14 cellular contexts compared by ENCODE assay signal in genomic region chr10:122258136-122259074, GRCh38. TPM values are rescaled to one million over a fixed set of nuclear protein-coding genes. Genes with fewer than 3 reads are reported as not detected.
DNase-seq lines count a peak whose midpoint lies in the region; ATAC-seq, FAIRE-seq and TF ChIP-seq lines count a peak whose summit lies in the region.
"Had no signal": no experiment of that assay in that cellular context is flagged by ENCODE, and none has a peak within 500 bp of the region (broad histone marks: within the 10 kb centered on the region; RNA-seq: fewer than 3 reads in every experiment).

No MANE protein-coding gene starts in this region.

- peak overlapping the region; percentile 6 for H3K27ac Mint-ChIP-seq in astrocyte (ENCODE audit: unreplicated experiment)

- H3K36me3 Mint-ChIP-seq in astrocyte (ENCODE audit: low read depth, unreplicated experiment): peaks cover 9% of the 10 kb centered on the region

- ATAC-seq in GM18498 (IDR thresholded peaks at IDR 0.05; ENCODE audit: unreplicated experiment) (no peak), HG02870 (IDR thresholded peaks at IDR 0.05; ENCODE audit: unreplicated experiment) (no peak)

- DNase-seq in astrocyte (ENCODE audit: low read depth) (peak; percentile 35), iPS-NIHi11 (ENCODE audit: low spot score) (peak; percentile 46), retina (peak; percentile 29), Ammon's horn (ENCODE audit: low spot score) (no peak), cerebellum (ENCODE audit: low spot score) (no peak)
- DNase-seq: amygdala; esophagus squamous epithelium; Karpas-422; NCI-H748 treated with DMSO at 0.1 percent for 48 hours; stimulated activated naive CD4-positive, alpha-beta T cell; T-helper 1 cell had no signal

- no peaks in the 10 kb centered on the region for H3K27me3 ChIP-seq in astrocyte (ENCODE audit: insufficient read depth, low read length)
- H3K27me3 ChIP-seq: esophagus squamous epithelium had no signal

- H3K36me3 ChIP-seq in HEK293 (ENCODE audit: control insufficient read depth in 2 of 2, insufficient read depth in 1 of 2, low read length in 2 of 2): no peaks in the 10 kb centered on the region
- H3K36me3 ChIP-seq in astrocyte (ENCODE audit: insufficient read depth, low read length): peaks cover 2% of the 10 kb centered on the region

- POLR2A ChIA-PET in HEK293 (lab: Yijun Ruan, JAX): no interaction called here

- no peak overlapping the region for H3K9ac ChIP-seq in astrocyte (ENCODE audit: low read length)

- H3K4me1 Mint-ChIP-seq in astrocyte (ENCODE audit: low read depth, unreplicated experiment): peaks cover 14% of the 10 kb centered on the region

- H3K27ac ChIP-seq in HEK293 (ENCODE audit: extremely low read depth, low read depth, low read length): no peak overlapping the region
- no peak overlapping the region for H3K27ac ChIP-seq in astrocyte (ENCODE audit: low read depth, low read length)

- no peak overlapping the region for H2AFZ ChIP-seq in astrocyte (ENCODE audit: low read depth, low read length)

- H4K20me1 ChIP-seq in astrocyte (ENCODE audit: insufficient read depth, low read length): no peaks in the 10 kb centered on the region

- no peak overlapping the region for H3K4me2 ChIP-seq in astrocyte (ENCODE audit: low read length)

- H3K4me1 ChIP-seq in HEK293 (ENCODE audit: control insufficient read depth, insufficient read depth, low read length) (no peaks in the 10 kb centered on the region), astrocyte (ENCODE audit: insufficient read depth, low read length) (no peaks in the 10 kb centered on the region)
- H3K4me1 ChIP-seq: esophagus squamous epithelium had no signal

- no peak for FAIRE-seq in astrocyte (lab: Jason Lieb, UNC)

- no peak overlapping the region for H3K4me3 ChIP-seq in HEK293 (ENCODE audit: low read depth, low read length)
- H3K4me3 ChIP-seq in astrocyte (ENCODE audit: insufficient read depth, low read depth, low read length): no peak overlapping the region
- H3K4me3 ChIP-seq: esophagus squamous epithelium had no signal

- H3K27me3 Mint-ChIP-seq in astrocyte (ENCODE audit: low read depth, unreplicated experiment): no peaks in the 10 kb centered on the region

- CTCF ChIA-PET in HEK293 (lab: Yijun Ruan, JAX): interaction anchor here (0.5 to 5.6 kb wide), 8 partner anchors 9 to 595 kb away, joined by 3 to 36 read pairs (median 3); no protein-coding TSS in a partner anchor

- TF ChIP-seq CTCF in HEK293 (tag by site-specific recombination; IDR thresholded peaks at IDR 0.05) (no peak), astrocyte (IDR thresholded peaks at IDR 0.05; ENCODE audit: insufficient read depth, low read depth, low read length) (no peak)

- peaks cover 7% of the 10 kb centered on the region for H3K9me3 Mint-ChIP-seq in astrocyte (ENCODE audit: unreplicated experiment)

- no peaks in the 10 kb centered on the region for H3K79me2 ChIP-seq in astrocyte (ENCODE audit: insufficient read depth, low read length)

- no peak overlapping the region for H3K4me3 Mint-ChIP-seq in astrocyte (ENCODE audit: unreplicated experiment)

- H3K9me3 ChIP-seq in HEK293 (ENCODE audit: control insufficient read depth, insufficient read depth, low read depth, low read length): no peaks in the 10 kb centered on the region
- H3K9me3 ChIP-seq in astrocyte (ENCODE audit: insufficient read depth, low read depth, low read length): no peaks in the 10 kb centered on the region

TF ChIP-seq in HEK293, 187 proteins besides CTCF, POLR2A, EP300 and RAD21:
- TF ChIP-seq GLIS2 (tag by site-specific recombination; IDR thresholded peaks at IDR 0.05) (0 out of 2 replicates have a peak, but pooled peaks have one; percentile 15), GLIS1 (tag by site-specific recombination; IDR thresholded peaks at IDR 0.05) (peak; percentile 58)
- TF ChIP-seq, protein P1, sequence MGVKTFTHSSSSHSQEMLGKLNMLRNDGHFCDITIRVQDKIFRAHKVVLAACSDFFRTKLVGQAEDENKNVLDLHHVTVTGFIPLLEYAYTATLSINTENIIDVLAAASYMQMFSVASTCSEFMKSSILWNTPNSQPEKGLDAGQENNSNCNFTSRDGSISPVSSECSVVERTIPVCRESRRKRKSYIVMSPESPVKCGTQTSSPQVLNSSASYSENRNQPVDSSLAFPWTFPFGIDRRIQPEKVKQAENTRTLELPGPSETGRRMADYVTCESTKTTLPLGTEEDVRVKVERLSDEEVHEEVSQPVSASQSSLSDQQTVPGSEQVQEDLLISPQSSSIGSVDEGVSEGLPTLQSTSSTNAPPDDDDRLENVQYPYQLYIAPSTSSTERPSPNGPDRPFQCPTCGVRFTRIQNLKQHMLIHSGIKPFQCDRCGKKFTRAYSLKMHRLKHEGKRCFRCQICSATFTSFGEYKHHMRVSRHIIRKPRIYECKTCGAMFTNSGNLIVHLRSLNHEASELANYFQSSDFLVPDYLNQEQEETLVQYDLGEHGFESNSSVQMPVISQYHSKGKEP (tag by site-specific recombination; IDR thresholded peaks at IDR 0.05): no peak

RNA-seq across cellular contexts. Expression of gene BTBD16, which starts 12.7 kb away (rescaled TPM):
- total RNA-seq in astrocyte: 0.26 TPM in 1 of 2 replicates, not detected in the other
- total RNA-seq in cerebellum: not detected
- total RNA-seq: esophagus squamous epithelium had no signal

Comparison
In these comparisons a context has a peak if more than half of its experiments do, and no peak if none do; other contexts are left out.
1. DNase-seq: peak in astrocyte (single experiment), iPS-NIHi11 (single experiment) and retina (single experiment); none in Ammon's horn (single experiment) and cerebellum (single experiment).